Comparison of ENCODE assay signal across 25 cellular contexts in the genomic region with DNA sequence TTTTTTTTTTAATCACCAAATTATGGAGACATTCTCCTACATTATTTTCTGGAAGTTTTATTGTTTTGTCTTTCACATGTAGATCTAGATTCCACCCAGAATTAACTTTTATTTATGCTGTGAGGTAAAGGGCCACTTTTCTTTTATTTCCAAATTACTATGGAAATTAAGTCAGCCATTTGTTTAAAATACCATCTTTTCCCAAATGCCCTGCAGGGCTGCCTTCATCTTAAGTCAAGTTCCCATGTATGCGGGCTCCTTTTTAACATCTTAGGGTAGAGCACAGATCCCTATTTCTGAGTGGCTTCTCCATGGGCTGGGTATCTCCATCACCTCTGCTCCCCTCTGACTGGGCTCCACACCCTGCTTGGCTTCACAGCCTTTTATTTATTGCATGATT.
"Had no signal": no experiment of that assay in that cellular context is flagged by ENCODE, and none has a peak within 500 bp of the region (broad histone marks: within the 10 kb centered on the region; RNA-seq: fewer than 3 reads in every experiment).

No MANE protein-coding gene starts in this region.

- DNase-seq: effector CD4-positive, alpha-beta T cell; endodermal cell; erythroblast; foreskin keratinocyte; head of caudate nucleus; hippocampal formation; kidney glomerular epithelial cell; mammary epithelial cell; natural killer cell; occipital lobe; retina; right lobe of liver; stimulated activated CD4-positive, alpha-beta T cell treated with anti-CD3 and anti-CD28 coated beads, Interleukin-4, amount 100 ng/mL, for 1 hour; stimulated activated CD8-positive, alpha-beta memory T cell treated with anti-CD3 and anti-CD28 coated beads, Interleukin-4, amount 100 ng/mL, for 48 hours; stimulated activated naive CD8-positive, alpha-beta T cell treated with anti-CD3 and anti-CD28 coated beads, Interleukin-15, Interleukin-2, amounts not matched to agents 100 U/mL and 50 U/mL, for 24 hours; thyroid gland had no signal

- H3K4me1 ChIP-seq: foreskin keratinocyte, parathyroid adenoma, prostate gland, right lobe of liver, suprapubic skin had no signal

- H3K79me2 ChIP-seq: parathyroid adenoma had no signal

- ATAC-seq: foreskin keratinocyte; natural killer cell; right lobe of liver; stimulated activated effector memory CD8-positive, alpha-beta T cell treated with anti-CD3 and anti-CD28 coated beads, Interleukin-12 subunit alpha, Interleukin-12 subunit beta, amount 100 ng/mL, for 72 hours; stimulated activated naive CD8-positive, alpha-beta T cell treated with anti-CD3 and anti-CD28 coated beads, Interleukin-15, Interleukin-2, amounts not matched to agents 100 U/mL and 50 U/mL, for 24 hours had no signal

- H3K36me3 ChIP-seq: prostate gland, right lobe of liver, suprapubic skin, thyroid gland, upper lobe of left lung, vagina had no signal

- H3K4me3 ChIP-seq: coronary artery, prostate gland, right lobe of liver, suprapubic skin, thyroid gland, upper lobe of left lung, vagina had no signal

- H3K4me3 Mint-ChIP-seq: endodermal cell; natural killer cell; stimulated activated effector memory CD8-positive, alpha-beta T cell treated with anti-CD3 and anti-CD28 coated beads, Interleukin-12 subunit alpha, Interleukin-12 subunit beta, amount 100 ng/mL, for 72 hours had no signal

- H3K27me3 ChIP-seq: foreskin keratinocyte, right lobe of liver, suprapubic skin, thyroid gland, upper lobe of left lung, vagina had no signal

- H3K9ac ChIP-seq: parathyroid adenoma had no signal

- H3K36me3 Mint-ChIP-seq: natural killer cell; stimulated activated effector memory CD8-positive, alpha-beta T cell treated with anti-CD3 and anti-CD28 coated beads, Interleukin-12 subunit alpha, Interleukin-12 subunit beta, amount 100 ng/mL, for 72 hours had no signal

- H3K9me3 ChIP-seq: prostate gland, right lobe of liver, suprapubic skin, thyroid gland, upper lobe of left lung, vagina had no signal

- H3K27ac Mint-ChIP-seq: endodermal cell; natural killer cell; stimulated activated effector memory CD8-positive, alpha-beta T cell treated with anti-CD3 and anti-CD28 coated beads, Interleukin-12 subunit alpha, Interleukin-12 subunit beta, amount 100 ng/mL, for 72 hours had no signal

- H2AFZ ChIP-seq: parathyroid adenoma had no signal

- H3K27ac ChIP-seq: coronary artery, foreskin keratinocyte, parathyroid adenoma, prostate gland, right lobe of liver, suprapubic skin, upper lobe of left lung, vagina had no signal

- H3K9me3 Mint-ChIP-seq: endodermal cell; natural killer cell; stimulated activated effector memory CD8-positive, alpha-beta T cell treated with anti-CD3 and anti-CD28 coated beads, Interleukin-12 subunit alpha, Interleukin-12 subunit beta, amount 100 ng/mL, for 72 hours had no signal

- FAIRE-seq: endothelial cell of umbilical vein, islet of Langerhans had no signal

- H3K4me1 Mint-ChIP-seq: natural killer cell; stimulated activated effector memory CD8-positive, alpha-beta T cell treated with anti-CD3 and anti-CD28 coated beads, Interleukin-12 subunit alpha, Interleukin-12 subunit beta, amount 100 ng/mL, for 72 hours had no signal
